Comparison of ENCODE assay signal across 14 cellular contexts in the genomic region with DNA sequence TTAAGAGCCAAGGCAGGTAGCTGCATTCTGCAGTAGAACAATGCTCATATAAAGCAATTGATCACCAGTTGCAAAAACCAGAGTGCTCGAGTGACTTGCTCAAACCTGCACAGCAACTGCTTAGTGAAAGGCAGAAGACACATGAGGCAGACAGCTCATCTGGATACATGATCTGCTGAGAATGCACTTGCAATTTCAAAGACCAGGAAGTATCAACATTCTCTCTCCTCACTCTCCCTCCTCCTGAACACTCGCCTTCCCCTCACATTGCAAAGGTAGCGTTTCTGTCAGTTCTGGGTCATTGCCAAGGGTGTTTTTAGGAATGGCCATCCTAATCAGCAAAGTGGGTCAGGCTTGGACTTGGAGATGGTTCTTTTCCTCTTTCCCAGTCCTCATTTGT.
DNase-seq lines count a peak whose midpoint lies in the region; ATAC-seq and TF ChIP-seq lines count a peak whose summit lies in the region.
"Had no signal": no experiment of that assay in that cellular context is flagged by ENCODE, and none has a peak within 500 bp of the region (broad histone marks: within the 10 kb centered on the region; RNA-seq: fewer than 3 reads in every experiment).

No MANE protein-coding gene starts in this region.

- H2AFZ ChIP-seq in Karpas-422 (ENCODE audit: low read length) (no peak overlapping the region), parathyroid adenoma (peak overlapping the region; percentile 48)

- peak; percentile 24 for DNase-seq in NCI-H2196 treated with DMSO at 0.1 percent for 48 hours (lab: John Stamatoyannopoulos, UW; ENCODE audit: unreplicated experiment)
- no peak for DNase-seq in NCI-H2196 (lab: John Stamatoyannopoulos, UW; ENCODE audit: unreplicated experiment)
- DNase-seq in Karpas-422, result peak; percentile 73
- DNase-seq in putamen (ENCODE audit: low spot score), result no peak
- no peak for DNase-seq in NCI-H526 treated with DMSO at 0.1 percent for 48 hours (lab: John Stamatoyannopoulos, UW)
- DNase-seq in MV-4-11 (lab: John Stamatoyannopoulos, UW), result no peak
- DNase-seq: heart left ventricle; Kasumi-1; naive B cell; SK-N-SH; stimulated activated CD4-positive, alpha-beta T cell treated with anti-CD3 and anti-CD28 coated beads, Interleukin-4, amount 100 ng/mL, for 4 hours had no signal

- H3K27me3 ChIP-seq in Karpas-422 (ENCODE audit: low read length), result no peaks in the 10 kb centered on the region
- no peaks in the 10 kb centered on the region for H3K27me3 ChIP-seq in parathyroid adenoma (ENCODE audit: control insufficient read depth, insufficient read depth, low read length)
- H3K27me3 ChIP-seq: heart left ventricle had no signal

- peak; percentile 67 for ATAC-seq in activated T-helper 17 cell treated with anti-CD3 and anti-CD28 coated beads, Interleukin-2, amount 50 U/mL, for 72 hours (replicated peaks)
- ATAC-seq: stimulated activated memory B cell treated with anti-CD40 and anti-IgM and Interleukin-4, amounts not matched to agents 10 μg/mL and 1 μg/mL and 100 μg/mL, for 72 hours had no signal

- peak overlapping the region; percentile 21; the same call in 1 of the 2 replicates for H3K4me3 ChIP-seq in Karpas-422 (ENCODE audit: low read length)
- H3K4me3 ChIP-seq in parathyroid adenoma (ENCODE audit: low read depth, low read length), result peak overlapping the region; percentile 6
- H3K4me3 ChIP-seq: heart left ventricle had no signal

- no peak overlapping the region for H3K27ac Mint-ChIP-seq in activated T-helper 17 cell treated with anti-CD3 and anti-CD28 coated beads, Interleukin-2, amount 50 U/mL, for 72 hours
- H3K27ac Mint-ChIP-seq: naive B cell; stimulated activated memory B cell treated with anti-CD40 and anti-IgM and Interleukin-4, amounts not matched to agents 10 μg/mL and 1 μg/mL and 100 μg/mL, for 72 hours had no signal

- H3K4me1 Mint-ChIP-seq in activated T-helper 17 cell treated with anti-CD3 and anti-CD28 coated beads, Interleukin-2, amount 50 U/mL, for 72 hours, result peaks cover 5% of the 10 kb centered on the region

- peak overlapping the region; percentile 59 for H3K4me2 ChIP-seq in Karpas-422 (ENCODE audit: low read depth, low read length, poor library complexity, severe bottlenecking)
- peak overlapping the region; percentile 27 for H3K4me2 ChIP-seq in parathyroid adenoma (ENCODE audit: low read length)
- H3K4me2 ChIP-seq: SK-N-SH had no signal

- H3K27me3 Mint-ChIP-seq in activated T-helper 17 cell treated with anti-CD3 and anti-CD28 coated beads, Interleukin-2, amount 50 U/mL, for 72 hours, result peaks cover 2% of the 10 kb centered on the region
- H3K27me3 Mint-ChIP-seq: stimulated activated memory B cell treated with anti-CD40 and anti-IgM and Interleukin-4, amounts not matched to agents 10 μg/mL and 1 μg/mL and 100 μg/mL, for 72 hours had no signal

- H3K9me3 ChIP-seq in Karpas-422 (ENCODE audit: low read length) (no peaks in the 10 kb centered on the region), parathyroid adenoma (ENCODE audit: control insufficient read depth, low read length) (no peaks in the 10 kb centered on the region)
- H3K9me3 ChIP-seq: heart left ventricle, SK-N-SH had no signal

- H3K79me2 ChIP-seq in Karpas-422 (ENCODE audit: low read length) (no peaks in the 10 kb centered on the region), parathyroid adenoma (no peaks in the 10 kb centered on the region)

- no peaks in the 10 kb centered on the region for H3K9me2 ChIP-seq in Karpas-422 (replicated peaks; ENCODE audit: insufficient read depth, low read length)
- H3K9me2 ChIP-seq: SK-N-SH had no signal

- H3K4me1 ChIP-seq in Karpas-422 (ENCODE audit: low read length) (peaks cover 85% of the 10 kb centered on the region), parathyroid adenoma (peaks cover 43% of the 10 kb centered on the region)

- H3K4me3 Mint-ChIP-seq in activated T-helper 17 cell treated with anti-CD3 and anti-CD28 coated beads, Interleukin-2, amount 50 U/mL, for 72 hours, result no peak overlapping the region
- H3K4me3 Mint-ChIP-seq: stimulated activated memory B cell treated with anti-CD40 and anti-IgM and Interleukin-4, amounts not matched to agents 10 μg/mL and 1 μg/mL and 100 μg/mL, for 72 hours had no signal

- H3K9me3 Mint-ChIP-seq in activated T-helper 17 cell treated with anti-CD3 and anti-CD28 coated beads, Interleukin-2, amount 50 U/mL, for 72 hours, result no peaks in the 10 kb centered on the region
- H3K9me3 Mint-ChIP-seq: naive B cell; stimulated activated memory B cell treated with anti-CD40 and anti-IgM and Interleukin-4, amounts not matched to agents 10 μg/mL and 1 μg/mL and 100 μg/mL, for 72 hours had no signal

- H3K36me3 ChIP-seq in Karpas-422 (ENCODE audit: insufficient read depth, low read length) (no peaks in the 10 kb centered on the region), parathyroid adenoma (ENCODE audit: control insufficient read depth, insufficient read depth, low read length) (no peaks in the 10 kb centered on the region)
- H3K36me3 ChIP-seq: heart left ventricle had no signal

- H3K27ac ChIP-seq in Karpas-422 (ENCODE audit: low read length), result peak overlapping the region; percentile 98
- peak overlapping the region; percentile 68 for H3K27ac ChIP-seq in parathyroid adenoma
- H3K27ac ChIP-seq: heart left ventricle had no signal

- H3K9ac ChIP-seq in Karpas-422 (ENCODE audit: low read length), result peak overlapping the region; percentile 66
- H3K9ac ChIP-seq in parathyroid adenoma, result no peak overlapping the region
- H3K9ac ChIP-seq: SK-N-SH had no signal

- TF ChIP-seq CTCF in parathyroid adenoma (IDR thresholded peaks at IDR 0.05), result no peak

- H3K36me3 Mint-ChIP-seq in activated T-helper 17 cell treated with anti-CD3 and anti-CD28 coated beads, Interleukin-2, amount 50 U/mL, for 72 hours (ENCODE audit: low read depth), result no peaks in the 10 kb centered on the region
- H3K36me3 Mint-ChIP-seq: stimulated activated memory B cell treated with anti-CD40 and anti-IgM and Interleukin-4, amounts not matched to agents 10 μg/mL and 1 μg/mL and 100 μg/mL, for 72 hours had no signal

- H4K20me1 ChIP-seq in Karpas-422 (ENCODE audit: insufficient read depth, low read depth, low read length), result no peaks in the 10 kb centered on the region

Comparison
In these comparisons a context has a peak if more than half of its experiments do, and no peak if none do; other contexts are left out.
1. DNase-seq: peak in NCI-H2196 treated with DMSO at 0.1 percent for 48 hours (single experiment) and Karpas-422 (single experiment); none in NCI-H2196 (single experiment), putamen (single experiment), NCI-H526 treated with DMSO at 0.1 percent for 48 hours (single experiment) and MV-4-11 (single experiment).